In the genomic region with DNA sequence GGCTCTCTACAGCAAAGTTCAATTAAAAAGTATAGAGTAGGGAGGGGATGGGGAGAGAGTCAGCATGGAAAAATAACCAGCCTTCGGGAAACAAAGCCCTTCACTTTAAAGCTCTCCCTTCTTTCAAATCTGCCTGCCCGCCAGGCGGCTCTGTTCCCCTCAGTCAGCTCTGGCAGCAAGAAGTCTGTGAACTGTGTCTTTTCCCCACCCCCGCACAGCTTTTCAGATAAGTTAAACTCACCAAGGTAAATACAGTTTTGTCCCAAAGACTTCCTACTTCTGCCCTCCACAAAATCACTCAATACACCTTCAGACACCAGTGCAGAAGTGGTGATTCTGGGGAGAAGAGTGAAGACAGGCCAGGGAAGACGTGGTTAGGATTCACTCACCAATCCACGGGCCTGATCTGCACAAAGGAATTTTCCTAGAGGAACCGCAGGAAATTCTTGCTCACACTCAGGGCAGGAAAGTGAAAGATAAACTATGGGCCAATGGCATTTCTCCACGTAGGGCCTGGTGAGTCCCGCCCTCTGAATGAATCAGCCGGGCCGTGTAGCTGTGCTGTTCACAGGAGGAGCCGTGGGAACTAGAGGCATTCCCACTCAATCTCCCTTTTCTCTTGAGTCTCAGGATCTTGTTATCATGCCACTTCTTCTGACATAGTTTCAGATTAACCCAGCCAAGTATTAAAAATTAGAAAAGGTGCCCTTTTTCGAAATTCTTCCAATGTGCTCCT, we compare ENCODE assay signal across 1 cellular context.
A peak's percentile ranks its signal among the peaks of the same experiment; 100 is the strongest.
TF ChIP-seq lines count a peak whose summit lies in the region.

A gene with protein sequence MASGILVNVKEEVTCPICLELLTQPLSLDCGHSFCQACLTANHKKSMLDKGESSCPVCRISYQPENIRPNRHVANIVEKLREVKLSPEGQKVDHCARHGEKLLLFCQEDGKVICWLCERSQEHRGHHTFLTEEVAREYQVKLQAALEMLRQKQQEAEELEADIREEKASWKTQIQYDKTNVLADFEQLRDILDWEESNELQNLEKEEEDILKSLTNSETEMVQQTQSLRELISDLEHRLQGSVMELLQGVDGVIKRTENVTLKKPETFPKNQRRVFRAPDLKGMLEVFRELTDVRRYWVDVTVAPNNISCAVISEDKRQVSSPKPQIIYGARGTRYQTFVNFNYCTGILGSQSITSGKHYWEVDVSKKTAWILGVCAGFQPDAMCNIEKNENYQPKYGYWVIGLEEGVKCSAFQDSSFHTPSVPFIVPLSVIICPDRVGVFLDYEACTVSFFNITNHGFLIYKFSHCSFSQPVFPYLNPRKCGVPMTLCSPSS (minus strand): TSS at position 448 of the 736 bp plus-strand sequence. CDS start 4,897 bp downstream, outside the sequence.

TF ChIP-seq in HepG2, 621 proteins besides CTCF, POLR2A, EP300 and RAD21 (continued from another document and continues in another):
- TF ChIP-seq, protein P1, sequence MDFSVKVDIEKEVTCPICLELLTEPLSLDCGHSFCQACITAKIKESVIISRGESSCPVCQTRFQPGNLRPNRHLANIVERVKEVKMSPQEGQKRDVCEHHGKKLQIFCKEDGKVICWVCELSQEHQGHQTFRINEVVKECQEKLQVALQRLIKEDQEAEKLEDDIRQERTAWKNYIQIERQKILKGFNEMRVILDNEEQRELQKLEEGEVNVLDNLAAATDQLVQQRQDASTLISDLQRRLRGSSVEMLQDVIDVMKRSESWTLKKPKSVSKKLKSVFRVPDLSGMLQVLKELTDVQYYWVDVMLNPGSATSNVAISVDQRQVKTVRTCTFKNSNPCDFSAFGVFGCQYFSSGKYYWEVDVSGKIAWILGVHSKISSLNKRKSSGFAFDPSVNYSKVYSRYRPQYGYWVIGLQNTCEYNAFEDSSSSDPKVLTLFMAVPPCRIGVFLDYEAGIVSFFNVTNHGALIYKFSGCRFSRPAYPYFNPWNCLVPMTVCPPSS (IDR thresholded peaks at IDR 0.05), result no peak
- TF ChIP-seq NKX3-1 (CRISPR knock-in tag; IDR thresholded peaks at IDR 0.05) (0 out of 2 replicates have a peak, but pooled peaks have one; percentile 16), REL (CRISPR knock-in tag; conservative IDR thresholded peaks at IDR 0.05) (no peak), ARHGAP35 (CRISPR knock-in tag; IDR thresholded peaks at IDR 0.05; ENCODE audit: borderline replicate concordance) (no peak), FOXO1 (CRISPR knock-in tag; IDR thresholded peaks at IDR 0.05) (no peak), HMG20A (CRISPR knock-in tag; IDR thresholded peaks at IDR 0.05; ENCODE audit: borderline replicate concordance) (no peak), HOXA9 (CRISPR knock-in tag; IDR thresholded peaks at IDR 0.05; ENCODE audit: borderline replicate concordance) (no peak), SNAPC2 (CRISPR knock-in tag; IDR thresholded peaks at IDR 0.05) (no peak), ATRX (CRISPR knock-in tag; IDR thresholded peaks at IDR 0.05; ENCODE audit: borderline replicate concordance) (no peak), AHR (CRISPR knock-in tag; IDR thresholded peaks at IDR 0.05) (no peak), RBM22 (optimal IDR thresholded peaks at IDR 0.05; ENCODE audit: low read length) (no peak), PCBP2 (optimal IDR thresholded peaks at IDR 0.05; ENCODE audit: low read depth, low read length, poor library complexity, severe bottlenecking) (no peak), ZNF749 (CRISPR knock-in tag; IDR thresholded peaks at IDR 0.05; ENCODE audit: borderline replicate concordance) (no peak), NFYB (CRISPR knock-in tag; IDR thresholded peaks at IDR 0.05) (peak; percentile 71), TBL1XR1 (IDR thresholded peaks at IDR 0.05; ENCODE audit: borderline replicate concordance, low read length, partially characterized antibody) (no peak), KLF15 (CRISPR knock-in tag; IDR thresholded peaks at IDR 0.05; ENCODE audit: borderline replicate concordance) (peak; percentile 55; the same call in 1 of the 2 replicates)
- TF ChIP-seq, protein P2, sequence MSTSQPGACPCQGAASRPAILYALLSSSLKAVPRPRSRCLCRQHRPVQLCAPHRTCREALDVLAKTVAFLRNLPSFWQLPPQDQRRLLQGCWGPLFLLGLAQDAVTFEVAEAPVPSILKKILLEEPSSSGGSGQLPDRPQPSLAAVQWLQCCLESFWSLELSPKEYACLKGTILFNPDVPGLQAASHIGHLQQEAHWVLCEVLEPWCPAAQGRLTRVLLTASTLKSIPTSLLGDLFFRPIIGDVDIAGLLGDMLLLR (CRISPR knock-in tag; IDR thresholded peaks at IDR 0.05), result no peak
- TF ChIP-seq, protein P3, sequence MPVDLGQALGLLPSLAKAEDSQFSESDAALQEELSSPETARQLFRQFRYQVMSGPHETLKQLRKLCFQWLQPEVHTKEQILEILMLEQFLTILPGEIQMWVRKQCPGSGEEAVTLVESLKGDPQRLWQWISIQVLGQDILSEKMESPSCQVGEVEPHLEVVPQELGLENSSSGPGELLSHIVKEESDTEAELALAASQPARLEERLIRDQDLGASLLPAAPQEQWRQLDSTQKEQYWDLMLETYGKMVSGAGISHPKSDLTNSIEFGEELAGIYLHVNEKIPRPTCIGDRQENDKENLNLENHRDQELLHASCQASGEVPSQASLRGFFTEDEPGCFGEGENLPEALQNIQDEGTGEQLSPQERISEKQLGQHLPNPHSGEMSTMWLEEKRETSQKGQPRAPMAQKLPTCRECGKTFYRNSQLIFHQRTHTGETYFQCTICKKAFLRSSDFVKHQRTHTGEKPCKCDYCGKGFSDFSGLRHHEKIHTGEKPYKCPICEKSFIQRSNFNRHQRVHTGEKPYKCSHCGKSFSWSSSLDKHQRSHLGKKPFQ (CRISPR knock-in tag; IDR thresholded peaks at IDR 0.05; ENCODE audit: insufficient replicate concordance), result no peak
- TF ChIP-seq, protein P4, sequence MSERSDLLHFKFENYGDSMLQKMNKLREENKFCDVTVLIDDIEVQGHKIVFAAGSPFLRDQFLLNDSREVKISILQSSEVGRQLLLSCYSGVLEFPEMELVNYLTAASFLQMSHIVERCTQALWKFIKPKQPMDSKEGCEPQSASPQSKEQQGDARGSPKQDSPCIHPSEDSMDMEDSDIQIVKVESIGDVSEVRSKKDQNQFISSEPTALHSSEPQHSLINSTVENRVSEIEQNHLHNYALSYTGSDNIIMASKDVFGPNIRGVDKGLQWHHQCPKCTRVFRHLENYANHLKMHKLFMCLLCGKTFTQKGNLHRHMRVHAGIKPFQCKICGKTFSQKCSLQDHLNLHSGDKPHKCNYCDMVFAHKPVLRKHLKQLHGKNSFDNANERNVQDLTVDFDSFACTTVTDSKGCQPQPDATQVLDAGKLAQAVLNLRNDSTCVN (CRISPR knock-in tag; IDR thresholded peaks at IDR 0.05; ENCODE audit: borderline replicate concordance), result no peak
- TF ChIP-seq, protein P5, sequence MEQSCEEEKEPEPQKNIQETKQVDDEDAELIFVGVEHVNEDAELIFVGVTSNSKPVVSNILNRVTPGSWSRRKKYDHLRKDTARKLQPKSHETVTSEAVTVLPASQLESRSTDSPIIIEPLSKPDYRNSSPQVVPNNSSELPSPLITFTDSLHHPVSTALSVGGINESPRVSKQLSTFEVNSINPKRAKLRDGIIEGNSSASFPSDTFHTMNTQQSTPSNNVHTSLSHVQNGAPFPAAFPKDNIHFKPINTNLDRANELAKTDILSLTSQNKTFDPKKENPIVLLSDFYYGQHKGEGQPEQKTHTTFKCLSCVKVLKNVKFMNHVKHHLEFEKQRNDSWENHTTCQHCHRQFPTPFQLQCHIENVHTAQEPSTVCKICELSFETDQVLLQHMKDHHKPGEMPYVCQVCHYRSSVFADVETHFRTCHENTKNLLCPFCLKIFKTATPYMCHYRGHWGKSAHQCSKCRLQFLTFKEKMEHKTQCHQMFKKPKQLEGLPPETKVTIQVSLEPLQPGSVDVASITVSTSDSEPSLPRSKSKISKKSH (CRISPR knock-in tag; IDR thresholded peaks at IDR 0.05; ENCODE audit: borderline replicate concordance), result no peak
- TF ChIP-seq, protein P6, sequence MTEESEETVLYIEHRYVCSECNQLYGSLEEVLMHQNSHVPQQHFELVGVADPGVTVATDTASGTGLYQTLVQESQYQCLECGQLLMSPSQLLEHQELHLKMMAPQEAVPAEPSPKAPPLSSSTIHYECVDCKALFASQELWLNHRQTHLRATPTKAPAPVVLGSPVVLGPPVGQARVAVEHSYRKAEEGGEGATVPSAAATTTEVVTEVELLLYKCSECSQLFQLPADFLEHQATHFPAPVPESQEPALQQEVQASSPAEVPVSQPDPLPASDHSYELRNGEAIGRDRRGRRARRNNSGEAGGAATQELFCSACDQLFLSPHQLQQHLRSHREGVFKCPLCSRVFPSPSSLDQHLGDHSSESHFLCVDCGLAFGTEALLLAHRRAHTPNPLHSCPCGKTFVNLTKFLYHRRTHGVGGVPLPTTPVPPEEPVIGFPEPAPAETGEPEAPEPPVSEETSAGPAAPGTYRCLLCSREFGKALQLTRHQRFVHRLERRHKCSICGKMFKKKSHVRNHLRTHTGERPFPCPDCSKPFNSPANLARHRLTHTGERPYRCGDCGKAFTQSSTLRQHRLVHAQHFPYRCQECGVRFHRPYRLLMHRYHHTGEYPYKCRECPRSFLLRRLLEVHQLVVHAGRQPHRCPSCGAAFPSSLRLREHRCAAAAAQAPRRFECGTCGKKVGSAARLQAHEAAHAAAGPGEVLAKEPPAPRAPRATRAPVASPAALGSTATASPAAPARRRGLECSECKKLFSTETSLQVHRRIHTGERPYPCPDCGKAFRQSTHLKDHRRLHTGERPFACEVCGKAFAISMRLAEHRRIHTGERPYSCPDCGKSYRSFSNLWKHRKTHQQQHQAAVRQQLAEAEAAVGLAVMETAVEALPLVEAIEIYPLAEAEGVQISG (CRISPR knock-in tag; IDR thresholded peaks at IDR 0.05), result peak; percentile 71
- TF ChIP-seq, protein P7, sequence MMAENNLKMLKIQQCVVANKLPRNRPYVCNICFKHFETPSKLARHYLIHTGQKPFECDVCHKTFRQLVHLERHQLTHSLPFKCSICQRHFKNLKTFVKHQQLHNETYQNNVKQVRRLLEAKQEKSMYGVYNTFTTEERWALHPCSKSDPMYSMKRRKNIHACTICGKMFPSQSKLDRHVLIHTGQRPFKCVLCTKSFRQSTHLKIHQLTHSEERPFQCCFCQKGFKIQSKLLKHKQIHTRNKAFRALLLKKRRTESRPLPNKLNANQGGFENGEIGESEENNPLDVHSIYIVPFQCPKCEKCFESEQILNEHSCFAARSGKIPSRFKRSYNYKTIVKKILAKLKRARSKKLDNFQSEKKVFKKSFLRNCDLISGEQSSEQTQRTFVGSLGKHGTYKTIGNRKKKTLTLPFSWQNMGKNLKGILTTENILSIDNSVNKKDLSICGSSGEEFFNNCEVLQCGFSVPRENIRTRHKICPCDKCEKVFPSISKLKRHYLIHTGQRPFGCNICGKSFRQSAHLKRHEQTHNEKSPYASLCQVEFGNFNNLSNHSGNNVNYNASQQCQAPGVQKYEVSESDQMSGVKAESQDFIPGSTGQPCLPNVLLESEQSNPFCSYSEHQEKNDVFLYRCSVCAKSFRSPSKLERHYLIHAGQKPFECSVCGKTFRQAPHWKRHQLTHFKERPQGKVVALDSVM (CRISPR knock-in tag; IDR thresholded peaks at IDR 0.05), result no peak
- TF ChIP-seq, protein P8, sequence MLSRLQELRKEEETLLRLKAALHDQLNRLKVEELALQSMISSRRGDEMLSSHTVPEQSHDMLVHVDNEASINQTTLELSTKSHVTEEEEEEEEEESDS (CRISPR knock-in tag; IDR thresholded peaks at IDR 0.05; ENCODE audit: borderline replicate concordance), result no peak
- TF ChIP-seq, protein P9, sequence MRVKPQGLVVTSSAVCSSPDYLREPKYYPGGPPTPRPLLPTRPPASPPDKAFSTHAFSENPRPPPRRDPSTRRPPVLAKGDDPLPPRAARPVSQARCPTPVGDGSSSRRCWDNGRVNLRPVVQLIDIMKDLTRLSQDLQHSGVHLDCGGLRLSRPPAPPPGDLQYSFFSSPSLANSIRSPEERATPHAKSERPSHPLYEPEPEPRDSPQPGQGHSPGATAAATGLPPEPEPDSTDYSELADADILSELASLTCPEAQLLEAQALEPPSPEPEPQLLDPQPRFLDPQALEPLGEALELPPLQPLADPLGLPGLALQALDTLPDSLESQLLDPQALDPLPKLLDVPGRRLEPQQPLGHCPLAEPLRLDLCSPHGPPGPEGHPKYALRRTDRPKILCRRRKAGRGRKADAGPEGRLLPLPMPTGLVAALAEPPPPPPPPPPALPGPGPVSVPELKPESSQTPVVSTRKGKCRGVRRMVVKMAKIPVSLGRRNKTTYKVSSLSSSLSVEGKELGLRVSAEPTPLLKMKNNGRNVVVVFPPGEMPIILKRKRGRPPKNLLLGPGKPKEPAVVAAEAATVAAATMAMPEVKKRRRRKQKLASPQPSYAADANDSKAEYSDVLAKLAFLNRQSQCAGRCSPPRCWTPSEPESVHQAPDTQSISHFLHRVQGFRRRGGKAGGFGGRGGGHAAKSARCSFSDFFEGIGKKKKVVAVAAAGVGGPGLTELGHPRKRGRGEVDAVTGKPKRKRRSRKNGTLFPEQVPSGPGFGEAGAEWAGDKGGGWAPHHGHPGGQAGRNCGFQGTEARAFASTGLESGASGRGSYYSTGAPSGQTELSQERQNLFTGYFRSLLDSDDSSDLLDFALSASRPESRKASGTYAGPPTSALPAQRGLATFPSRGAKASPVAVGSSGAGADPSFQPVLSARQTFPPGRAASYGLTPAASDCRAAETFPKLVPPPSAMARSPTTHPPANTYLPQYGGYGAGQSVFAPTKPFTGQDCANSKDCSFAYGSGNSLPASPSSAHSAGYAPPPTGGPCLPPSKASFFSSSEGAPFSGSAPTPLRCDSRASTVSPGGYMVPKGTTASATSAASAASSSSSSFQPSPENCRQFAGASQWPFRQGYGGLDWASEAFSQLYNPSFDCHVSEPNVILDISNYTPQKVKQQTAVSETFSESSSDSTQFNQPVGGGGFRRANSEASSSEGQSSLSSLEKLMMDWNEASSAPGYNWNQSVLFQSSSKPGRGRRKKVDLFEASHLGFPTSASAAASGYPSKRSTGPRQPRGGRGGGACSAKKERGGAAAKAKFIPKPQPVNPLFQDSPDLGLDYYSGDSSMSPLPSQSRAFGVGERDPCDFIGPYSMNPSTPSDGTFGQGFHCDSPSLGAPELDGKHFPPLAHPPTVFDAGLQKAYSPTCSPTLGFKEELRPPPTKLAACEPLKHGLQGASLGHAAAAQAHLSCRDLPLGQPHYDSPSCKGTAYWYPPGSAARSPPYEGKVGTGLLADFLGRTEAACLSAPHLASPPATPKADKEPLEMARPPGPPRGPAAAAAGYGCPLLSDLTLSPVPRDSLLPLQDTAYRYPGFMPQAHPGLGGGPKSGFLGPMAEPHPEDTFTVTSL (CRISPR knock-in tag; IDR thresholded peaks at IDR 0.05; ENCODE audit: borderline replicate concordance), result no peak
- TF ChIP-seq, protein P10, sequence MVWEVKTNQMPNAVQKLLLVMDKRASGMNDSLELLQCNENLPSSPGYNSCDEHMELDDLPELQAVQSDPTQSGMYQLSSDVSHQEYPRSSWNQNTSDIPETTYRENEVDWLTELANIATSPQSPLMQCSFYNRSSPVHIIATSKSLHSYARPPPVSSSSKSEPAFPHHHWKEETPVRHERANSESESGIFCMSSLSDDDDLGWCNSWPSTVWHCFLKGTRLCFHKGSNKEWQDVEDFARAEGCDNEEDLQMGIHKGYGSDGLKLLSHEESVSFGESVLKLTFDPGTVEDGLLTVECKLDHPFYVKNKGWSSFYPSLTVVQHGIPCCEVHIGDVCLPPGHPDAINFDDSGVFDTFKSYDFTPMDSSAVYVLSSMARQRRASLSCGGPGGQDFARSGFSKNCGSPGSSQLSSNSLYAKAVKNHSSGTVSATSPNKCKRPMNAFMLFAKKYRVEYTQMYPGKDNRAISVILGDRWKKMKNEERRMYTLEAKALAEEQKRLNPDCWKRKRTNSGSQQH (CRISPR knock-in tag; IDR thresholded peaks at IDR 0.05; ENCODE audit: low read depth), result no peak
